1 cellular context compared by ENCODE assay signal in genomic region chr5:42581845-42582244, GRCh38.
TF ChIP-seq lines count a peak whose summit lies in the region.

No MANE protein-coding gene starts in this region.

TF ChIP-seq in liver, 16 proteins besides CTCF, POLR2A, EP300 and RAD21 (continued from another document):
- TF ChIP-seq REST (IDR thresholded peaks at IDR 0.05) = no peak
- peak; percentile 79 to 86 for TF ChIP-seq HNF4A (conservative IDR thresholded peaks at IDR 0.05)
- TF ChIP-seq JUND (IDR thresholded peaks at IDR 0.05) = peak in 1 of 2 donors; percentile 34
- no peak for TF ChIP-seq ATF3 (IDR thresholded peaks at IDR 0.05)
- TF ChIP-seq ZBTB33 (IDR thresholded peaks at IDR 0.05) = no peak
- TF ChIP-seq YY1 (IDR thresholded peaks at IDR 0.05) = no peak
